Comparison of ENCODE assay signal across 2 cellular contexts in genomic region chr21:46210378-46211136, GRCh38.
TF ChIP-seq lines count a peak whose summit lies in the region.

No MANE protein-coding gene starts in this region.

TF ChIP-seq in HCT116, 20 proteins besides CTCF, POLR2A, EP300 and RAD21:
- TF ChIP-seq SRF (IDR thresholded peaks at IDR 0.05; ENCODE audit: low read depth) (no peak), EZH2 (IDR thresholded peaks at IDR 0.05) (no peak), ZBTB33 (IDR thresholded peaks at IDR 0.05; ENCODE audit: extremely low read depth, insufficient replicate concordance, low read length) (no peak), CEBPB (IDR thresholded peaks at IDR 0.05; ENCODE audit: low read depth) (no peak), POLR2AphosphoS5 (IDR thresholded peaks at IDR 0.05; ENCODE audit: low read depth, low read length) (no peak), YY1 (IDR thresholded peaks at IDR 0.05; ENCODE audit: extremely low read depth, insufficient replicate concordance, low read depth, low read length) (no peak), ZNF274 (IDR thresholded peaks at IDR 0.05; ENCODE audit: low read depth, low read length) (no peak), EZH2phosphoT487 (IDR thresholded peaks at IDR 0.05; ENCODE audit: borderline replicate concordance) (no peak), EGR1 (IDR thresholded peaks at IDR 0.05; ENCODE audit: low read depth) (no peak), ZFX (IDR thresholded peaks at IDR 0.05) (no peak), SP1 (IDR thresholded peaks at IDR 0.05; ENCODE audit: low read depth) (no peak), REST (IDR thresholded peaks at IDR 0.05; ENCODE audit: low read depth) (no peak), FOSL1 (IDR thresholded peaks at IDR 0.05; ENCODE audit: low read depth) (no peak), ELF1 (IDR thresholded peaks at IDR 0.05; ENCODE audit: borderline replicate concordance, low read depth) (no peak), JUND (IDR thresholded peaks at IDR 0.05) (no peak), MAX (IDR thresholded peaks at IDR 0.05) (no peak), SIN3A (IDR thresholded peaks at IDR 0.05; ENCODE audit: low read depth) (no peak), TCF7L2 (IDR thresholded peaks at IDR 0.05; ENCODE audit: borderline replicate concordance, extremely low read depth, insufficient read depth, insufficient read length) (no peak), CBX3 (IDR thresholded peaks at IDR 0.05; ENCODE audit: low read depth) (no peak)

TF ChIP-seq in GM12878, 131 proteins besides CTCF, POLR2A, EP300 and RAD21:
- no peak for TF ChIP-seq NRF1 (conservative IDR thresholded peaks at IDR 0.05; ENCODE audit: low read depth, low read length)
